In genomic region chr14:50830932-50831703, GRCh38 we compare ENCODE assay signal across 8 cellular contexts. TPM values are rescaled to one million over a fixed set of nuclear protein-coding genes. Genes with fewer than 3 reads are reported as not detected.
DNase-seq lines count a peak whose midpoint lies in the region; ATAC-seq lines count a peak whose summit lies in the region.

Gene NIN (minus strand): TSS chr14:50831162. CDS start chr14:50822056, 9,106 bp downstream.

- DNase-seq in DMS114 treated with DMSO at 0.1 percent for 48 hours (lab: John Stamatoyannopoulos, UW; ENCODE audit: unreplicated experiment) (peak; percentile 49), HuH-7 (ENCODE audit: low spot score) (peak; percentile 56), RKO (ENCODE audit: low spot score) (peak; percentile 79), fibroblast of peridontal ligament (ENCODE audit: extremely low read depth) (peak; percentile 60)
- DNase-seq in natural killer cell treated with Interleukin-12 subunit alpha and Interleukin-12 subunit beta and Interleukin-15 and Interleukin-18, amount 100 ng/mL, for 72 hours (ENCODE audit: low spot score): peak; percentile 83

- H3K4me1 Mint-ChIP-seq in activated T-helper 17 cell treated with anti-CD3 and anti-CD28 coated beads, Interleukin-2, amount 50 U/mL, for 72 hours: peaks cover 28% of the 10 kb centered on the region
- peaks cover 35 to 39% of the 10 kb centered on the region in 2 donors for H3K4me1 Mint-ChIP-seq in natural killer cell treated with Interleukin-12 subunit alpha and Interleukin-12 subunit beta and Interleukin-15 and Interleukin-18, amount 100 ng/mL, for 72 hours (ENCODE audit: low read depth in 2 of 2)

- peak within 1 kb of the TSS; percentile 91 for H3K4me3 Mint-ChIP-seq in activated T-helper 17 cell treated with anti-CD3 and anti-CD28 coated beads, Interleukin-2, amount 50 U/mL, for 72 hours
- H3K4me3 Mint-ChIP-seq in natural killer cell treated with Interleukin-12 subunit alpha and Interleukin-12 subunit beta and Interleukin-15 and Interleukin-18, amount 100 ng/mL, for 72 hours: peak within 1 kb of the TSS; percentile 94

- H3K36me3 ChIP-seq in stomach smooth muscle (ENCODE audit: control insufficient read depth in 2 of 2, insufficient read depth in 2 of 2, low read length in 2 of 2): no peaks in the 10 kb centered on the region

- peak within 1 kb of the TSS; percentile 75 to 80 for H3K9ac ChIP-seq in stomach smooth muscle (ENCODE audit: low read length in 2 of 2)

- H3K9me3 ChIP-seq in stomach smooth muscle (ENCODE audit: control insufficient read depth in 2 of 2, low read length in 2 of 2): no peaks in the 10 kb centered on the region

- peak within 1 kb of the TSS; percentile 66 for H3K27ac ChIP-seq in stomach smooth muscle (ENCODE audit: low read length)

- H3K36me3 Mint-ChIP-seq in activated T-helper 17 cell treated with anti-CD3 and anti-CD28 coated beads, Interleukin-2, amount 50 U/mL, for 72 hours (ENCODE audit: low read depth): no peaks in the 10 kb centered on the region
- H3K36me3 Mint-ChIP-seq in natural killer cell treated with Interleukin-12 subunit alpha and Interleukin-12 subunit beta and Interleukin-15 and Interleukin-18, amount 100 ng/mL, for 72 hours: no peaks in the 10 kb centered on the region

- no peaks in the 10 kb centered on the region for H3K27me3 Mint-ChIP-seq in activated T-helper 17 cell treated with anti-CD3 and anti-CD28 coated beads, Interleukin-2, amount 50 U/mL, for 72 hours
- peaks cover 0 to 3% of the 10 kb centered on the region in 2 donors for H3K27me3 Mint-ChIP-seq in natural killer cell treated with Interleukin-12 subunit alpha and Interleukin-12 subunit beta and Interleukin-15 and Interleukin-18, amount 100 ng/mL, for 72 hours

- peaks cover 25% of the 10 kb centered on the region for H3K4me1 ChIP-seq in stomach smooth muscle (ENCODE audit: control insufficient read depth, insufficient read depth, low read length)

- no peaks in the 10 kb centered on the region for H3K9me3 Mint-ChIP-seq in activated T-helper 17 cell treated with anti-CD3 and anti-CD28 coated beads, Interleukin-2, amount 50 U/mL, for 72 hours
- H3K9me3 Mint-ChIP-seq in natural killer cell treated with Interleukin-12 subunit alpha and Interleukin-12 subunit beta and Interleukin-15 and Interleukin-18, amount 100 ng/mL, for 72 hours: no peaks in the 10 kb centered on the region

- H3K4me3 ChIP-seq in stomach smooth muscle (ENCODE audit: low read length in 2 of 2): peak within 1 kb of the TSS; percentile 88

- H3K27ac Mint-ChIP-seq in activated T-helper 17 cell treated with anti-CD3 and anti-CD28 coated beads, Interleukin-2, amount 50 U/mL, for 72 hours: peak within 1 kb of the TSS; percentile 91
- peak within 1 kb of the TSS; percentile 79 to 90 for H3K27ac Mint-ChIP-seq in natural killer cell treated with Interleukin-12 subunit alpha and Interleukin-12 subunit beta and Interleukin-15 and Interleukin-18, amount 100 ng/mL, for 72 hours

- H3K27me3 ChIP-seq in stomach smooth muscle (ENCODE audit: control insufficient read depth in 1 of 2, insufficient read depth in 2 of 2, low read length in 2 of 2): no peaks in the 10 kb centered on the region

- peak; percentile 65 for ATAC-seq in GM21447 (IDR thresholded peaks at IDR 0.05; ENCODE audit: unreplicated experiment)
- peak; percentile 92 for ATAC-seq in activated T-helper 17 cell treated with anti-CD3 and anti-CD28 coated beads, Interleukin-2, amount 50 U/mL, for 72 hours (replicated peaks)
- ATAC-seq in natural killer cell treated with Interleukin-12 subunit alpha and Interleukin-12 subunit beta and Interleukin-15 and Interleukin-18, amount 100 ng/mL, for 72 hours: peak; percentile 95 to 96

RNA-seq across cellular contexts. Expression of gene NIN, which starts in this region (rescaled TPM):
- 10 to 100 TPM; 25.9 to 42.2 TPM for total RNA-seq in activated T-helper 17 cell treated with anti-CD3 and anti-CD28 coated beads, Interleukin-2, amount 50 U/mL, for 72 hours
- total RNA-seq in natural killer cell treated with Interleukin-12 subunit alpha and Interleukin-12 subunit beta and Interleukin-15 and Interleukin-18, amount 100 ng/mL, for 72 hours: 10 to 100 TPM; 52.0 to 74.5 TPM

Comparison
In these comparisons a context has a peak if more than half of its experiments do, and no peak if none do; other contexts are left out.
1. Peak in every context shown above with its lines: DNase-seq, ATAC-seq, H3K4me3 ChIP-seq and H3K27ac ChIP-seq.